1 cellular context compared by ENCODE assay signal in the genomic region with DNA sequence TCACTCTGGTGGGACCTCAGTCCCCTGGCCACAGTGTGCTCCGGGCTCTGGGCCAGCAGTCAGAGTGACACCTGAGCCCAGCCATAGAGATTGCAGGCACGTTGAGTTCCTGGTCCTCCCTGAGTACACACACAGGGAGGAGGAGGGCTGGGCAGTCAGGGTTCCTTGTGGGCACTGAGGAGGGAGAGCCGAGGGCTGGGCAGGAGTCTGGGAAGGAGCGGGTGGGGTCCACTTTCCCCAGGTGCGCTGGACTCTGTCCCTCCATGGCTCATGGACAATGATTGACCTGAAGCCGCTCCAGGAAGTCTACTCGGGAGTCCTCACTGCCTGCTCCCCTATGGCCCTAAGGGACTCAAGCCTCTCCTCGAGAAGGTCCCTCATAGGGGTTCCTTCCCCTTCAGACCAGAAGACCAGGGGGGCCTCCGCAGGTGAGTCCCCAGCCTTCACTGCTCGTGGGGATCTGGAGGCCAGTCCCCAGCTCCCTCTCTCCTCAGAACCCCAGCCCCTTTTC.
A peak's percentile ranks its signal among the peaks of the same experiment; 100 is the strongest.
TF ChIP-seq lines count a peak whose summit lies in the region.

No MANE protein-coding gene starts in this region.

TF ChIP-seq in HepG2, 621 proteins besides CTCF, POLR2A, EP300 and RAD21 (continued from another document and continues in another):
- TF ChIP-seq, protein P1, sequence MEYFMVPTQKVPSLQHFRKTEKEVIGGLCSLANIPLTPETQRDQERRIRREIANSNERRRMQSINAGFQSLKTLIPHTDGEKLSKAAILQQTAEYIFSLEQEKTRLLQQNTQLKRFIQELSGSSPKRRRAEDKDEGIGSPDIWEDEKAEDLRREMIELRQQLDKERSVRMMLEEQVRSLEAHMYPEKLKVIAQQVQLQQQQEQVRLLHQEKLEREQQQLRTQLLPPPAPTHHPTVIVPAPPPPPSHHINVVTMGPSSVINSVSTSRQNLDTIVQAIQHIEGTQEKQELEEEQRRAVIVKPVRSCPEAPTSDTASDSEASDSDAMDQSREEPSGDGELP (IDR thresholded peaks at IDR 0.05; ENCODE audit: borderline replicate concordance, low read depth) = peak; percentile 43; the same call in 1 of the 2 replicates
- peak; percentile 51; the same call in 1 of the 2 replicates for TF ChIP-seq ZNF12 (CRISPR knock-in tag; IDR thresholded peaks at IDR 0.05)
- TF ChIP-seq, protein P2, sequence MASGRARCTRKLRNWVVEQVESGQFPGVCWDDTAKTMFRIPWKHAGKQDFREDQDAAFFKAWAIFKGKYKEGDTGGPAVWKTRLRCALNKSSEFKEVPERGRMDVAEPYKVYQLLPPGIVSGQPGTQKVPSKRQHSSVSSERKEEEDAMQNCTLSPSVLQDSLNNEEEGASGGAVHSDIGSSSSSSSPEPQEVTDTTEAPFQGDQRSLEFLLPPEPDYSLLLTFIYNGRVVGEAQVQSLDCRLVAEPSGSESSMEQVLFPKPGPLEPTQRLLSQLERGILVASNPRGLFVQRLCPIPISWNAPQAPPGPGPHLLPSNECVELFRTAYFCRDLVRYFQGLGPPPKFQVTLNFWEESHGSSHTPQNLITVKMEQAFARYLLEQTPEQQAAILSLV (CRISPR knock-in tag; IDR thresholded peaks at IDR 0.05; ENCODE audit: borderline replicate concordance) = no peak
- TF ChIP-seq FOXJ3 (CRISPR knock-in tag; IDR thresholded peaks at IDR 0.05; ENCODE audit: borderline replicate concordance) = no peak
- TF ChIP-seq FOXO1 (CRISPR knock-in tag; IDR thresholded peaks at IDR 0.05) = peak; percentile 53; the same call in 1 of the 2 replicates
- TF ChIP-seq NR2F2 (IDR thresholded peaks at IDR 0.05; ENCODE audit: borderline replicate concordance, low read depth) = no peak
- TF ChIP-seq, protein P3, sequence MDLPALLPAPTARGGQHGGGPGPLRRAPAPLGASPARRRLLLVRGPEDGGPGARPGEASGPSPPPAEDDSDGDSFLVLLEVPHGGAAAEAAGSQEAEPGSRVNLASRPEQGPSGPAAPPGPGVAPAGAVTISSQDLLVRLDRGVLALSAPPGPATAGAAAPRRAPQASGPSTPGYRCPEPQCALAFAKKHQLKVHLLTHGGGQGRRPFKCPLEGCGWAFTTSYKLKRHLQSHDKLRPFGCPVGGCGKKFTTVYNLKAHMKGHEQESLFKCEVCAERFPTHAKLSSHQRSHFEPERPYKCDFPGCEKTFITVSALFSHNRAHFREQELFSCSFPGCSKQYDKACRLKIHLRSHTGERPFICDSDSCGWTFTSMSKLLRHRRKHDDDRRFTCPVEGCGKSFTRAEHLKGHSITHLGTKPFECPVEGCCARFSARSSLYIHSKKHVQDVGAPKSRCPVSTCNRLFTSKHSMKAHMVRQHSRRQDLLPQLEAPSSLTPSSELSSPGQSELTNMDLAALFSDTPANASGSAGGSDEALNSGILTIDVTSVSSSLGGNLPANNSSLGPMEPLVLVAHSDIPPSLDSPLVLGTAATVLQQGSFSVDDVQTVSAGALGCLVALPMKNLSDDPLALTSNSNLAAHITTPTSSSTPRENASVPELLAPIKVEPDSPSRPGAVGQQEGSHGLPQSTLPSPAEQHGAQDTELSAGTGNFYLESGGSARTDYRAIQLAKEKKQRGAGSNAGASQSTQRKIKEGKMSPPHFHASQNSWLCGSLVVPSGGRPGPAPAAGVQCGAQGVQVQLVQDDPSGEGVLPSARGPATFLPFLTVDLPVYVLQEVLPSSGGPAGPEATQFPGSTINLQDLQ (CRISPR knock-in tag; IDR thresholded peaks at IDR 0.05) = no peak
- TF ChIP-seq WIZ (CRISPR knock-in tag; IDR thresholded peaks at IDR 0.05) = no peak
- peak; percentile 11; the same call in 1 of the 2 replicates for TF ChIP-seq ETV5 (CRISPR knock-in tag; IDR thresholded peaks at IDR 0.05; ENCODE audit: borderline replicate concordance)
- TF ChIP-seq NFE2L1 (CRISPR knock-in tag; IDR thresholded peaks at IDR 0.05; ENCODE audit: borderline replicate concordance) = no peak
- TF ChIP-seq BCL6 (CRISPR knock-in tag; IDR thresholded peaks at IDR 0.05) = no peak
- no peak for TF ChIP-seq RFXAP (CRISPR knock-in tag; IDR thresholded peaks at IDR 0.05; ENCODE audit: borderline replicate concordance)
- TF ChIP-seq, protein P4, sequence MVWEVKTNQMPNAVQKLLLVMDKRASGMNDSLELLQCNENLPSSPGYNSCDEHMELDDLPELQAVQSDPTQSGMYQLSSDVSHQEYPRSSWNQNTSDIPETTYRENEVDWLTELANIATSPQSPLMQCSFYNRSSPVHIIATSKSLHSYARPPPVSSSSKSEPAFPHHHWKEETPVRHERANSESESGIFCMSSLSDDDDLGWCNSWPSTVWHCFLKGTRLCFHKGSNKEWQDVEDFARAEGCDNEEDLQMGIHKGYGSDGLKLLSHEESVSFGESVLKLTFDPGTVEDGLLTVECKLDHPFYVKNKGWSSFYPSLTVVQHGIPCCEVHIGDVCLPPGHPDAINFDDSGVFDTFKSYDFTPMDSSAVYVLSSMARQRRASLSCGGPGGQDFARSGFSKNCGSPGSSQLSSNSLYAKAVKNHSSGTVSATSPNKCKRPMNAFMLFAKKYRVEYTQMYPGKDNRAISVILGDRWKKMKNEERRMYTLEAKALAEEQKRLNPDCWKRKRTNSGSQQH (CRISPR knock-in tag; IDR thresholded peaks at IDR 0.05; ENCODE audit: low read depth) = peak; percentile 42; the same call in 1 of the 2 replicates
- TF ChIP-seq MAF1 (CRISPR knock-in tag; IDR thresholded peaks at IDR 0.05; ENCODE audit: borderline replicate concordance) = no peak
- TF ChIP-seq ZBTB8A (CRISPR knock-in tag; IDR thresholded peaks at IDR 0.05; ENCODE audit: borderline replicate concordance, low read depth) = no peak
- TF ChIP-seq, protein P5, sequence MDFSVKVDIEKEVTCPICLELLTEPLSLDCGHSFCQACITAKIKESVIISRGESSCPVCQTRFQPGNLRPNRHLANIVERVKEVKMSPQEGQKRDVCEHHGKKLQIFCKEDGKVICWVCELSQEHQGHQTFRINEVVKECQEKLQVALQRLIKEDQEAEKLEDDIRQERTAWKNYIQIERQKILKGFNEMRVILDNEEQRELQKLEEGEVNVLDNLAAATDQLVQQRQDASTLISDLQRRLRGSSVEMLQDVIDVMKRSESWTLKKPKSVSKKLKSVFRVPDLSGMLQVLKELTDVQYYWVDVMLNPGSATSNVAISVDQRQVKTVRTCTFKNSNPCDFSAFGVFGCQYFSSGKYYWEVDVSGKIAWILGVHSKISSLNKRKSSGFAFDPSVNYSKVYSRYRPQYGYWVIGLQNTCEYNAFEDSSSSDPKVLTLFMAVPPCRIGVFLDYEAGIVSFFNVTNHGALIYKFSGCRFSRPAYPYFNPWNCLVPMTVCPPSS (IDR thresholded peaks at IDR 0.05) = no peak
- TF ChIP-seq, protein P6, sequence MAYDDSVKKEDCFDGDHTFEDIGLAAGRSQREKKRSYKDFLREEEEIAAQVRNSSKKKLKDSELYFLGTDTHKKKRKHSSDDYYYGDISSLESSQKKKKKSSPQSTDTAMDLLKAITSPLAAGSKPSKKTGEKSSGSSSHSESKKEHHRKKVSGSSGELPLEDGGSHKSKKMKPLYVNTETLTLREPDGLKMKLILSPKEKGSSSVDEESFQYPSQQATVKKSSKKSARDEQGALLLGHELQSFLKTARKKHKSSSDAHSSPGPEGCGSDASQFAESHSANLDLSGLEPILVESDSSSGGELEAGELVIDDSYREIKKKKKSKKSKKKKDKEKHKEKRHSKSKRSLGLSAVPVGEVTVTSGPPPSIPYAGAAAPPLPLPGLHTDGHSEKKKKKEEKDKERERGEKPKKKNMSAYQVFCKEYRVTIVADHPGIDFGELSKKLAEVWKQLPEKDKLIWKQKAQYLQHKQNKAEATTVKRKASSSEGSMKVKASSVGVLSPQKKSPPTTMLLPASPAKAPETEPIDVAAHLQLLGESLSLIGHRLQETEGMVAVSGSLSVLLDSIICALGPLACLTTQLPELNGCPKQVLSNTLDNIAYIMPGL (CRISPR knock-in tag; IDR thresholded peaks at IDR 0.05; ENCODE audit: borderline replicate concordance in 1 of 2, low read depth in 1 of 2) = peak; percentile 45 to 65; a peak in 2 of 4 replicates
- no peak for TF ChIP-seq ZNF562 (CRISPR knock-in tag; IDR thresholded peaks at IDR 0.05; ENCODE audit: borderline replicate concordance)
- no peak for TF ChIP-seq KDM5B (CRISPR knock-in tag; IDR thresholded peaks at IDR 0.05; ENCODE audit: borderline replicate concordance)
- TF ChIP-seq ZNF224 (CRISPR knock-in tag; IDR thresholded peaks at IDR 0.05) = no peak
- TF ChIP-seq, protein P7, sequence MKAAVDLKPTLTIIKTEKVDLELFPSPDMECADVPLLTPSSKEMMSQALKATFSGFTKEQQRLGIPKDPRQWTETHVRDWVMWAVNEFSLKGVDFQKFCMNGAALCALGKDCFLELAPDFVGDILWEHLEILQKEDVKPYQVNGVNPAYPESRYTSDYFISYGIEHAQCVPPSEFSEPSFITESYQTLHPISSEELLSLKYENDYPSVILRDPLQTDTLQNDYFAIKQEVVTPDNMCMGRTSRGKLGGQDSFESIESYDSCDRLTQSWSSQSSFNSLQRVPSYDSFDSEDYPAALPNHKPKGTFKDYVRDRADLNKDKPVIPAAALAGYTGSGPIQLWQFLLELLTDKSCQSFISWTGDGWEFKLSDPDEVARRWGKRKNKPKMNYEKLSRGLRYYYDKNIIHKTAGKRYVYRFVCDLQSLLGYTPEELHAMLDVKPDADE (CRISPR knock-in tag; IDR thresholded peaks at IDR 0.05) = no peak
- TF ChIP-seq, protein P8, sequence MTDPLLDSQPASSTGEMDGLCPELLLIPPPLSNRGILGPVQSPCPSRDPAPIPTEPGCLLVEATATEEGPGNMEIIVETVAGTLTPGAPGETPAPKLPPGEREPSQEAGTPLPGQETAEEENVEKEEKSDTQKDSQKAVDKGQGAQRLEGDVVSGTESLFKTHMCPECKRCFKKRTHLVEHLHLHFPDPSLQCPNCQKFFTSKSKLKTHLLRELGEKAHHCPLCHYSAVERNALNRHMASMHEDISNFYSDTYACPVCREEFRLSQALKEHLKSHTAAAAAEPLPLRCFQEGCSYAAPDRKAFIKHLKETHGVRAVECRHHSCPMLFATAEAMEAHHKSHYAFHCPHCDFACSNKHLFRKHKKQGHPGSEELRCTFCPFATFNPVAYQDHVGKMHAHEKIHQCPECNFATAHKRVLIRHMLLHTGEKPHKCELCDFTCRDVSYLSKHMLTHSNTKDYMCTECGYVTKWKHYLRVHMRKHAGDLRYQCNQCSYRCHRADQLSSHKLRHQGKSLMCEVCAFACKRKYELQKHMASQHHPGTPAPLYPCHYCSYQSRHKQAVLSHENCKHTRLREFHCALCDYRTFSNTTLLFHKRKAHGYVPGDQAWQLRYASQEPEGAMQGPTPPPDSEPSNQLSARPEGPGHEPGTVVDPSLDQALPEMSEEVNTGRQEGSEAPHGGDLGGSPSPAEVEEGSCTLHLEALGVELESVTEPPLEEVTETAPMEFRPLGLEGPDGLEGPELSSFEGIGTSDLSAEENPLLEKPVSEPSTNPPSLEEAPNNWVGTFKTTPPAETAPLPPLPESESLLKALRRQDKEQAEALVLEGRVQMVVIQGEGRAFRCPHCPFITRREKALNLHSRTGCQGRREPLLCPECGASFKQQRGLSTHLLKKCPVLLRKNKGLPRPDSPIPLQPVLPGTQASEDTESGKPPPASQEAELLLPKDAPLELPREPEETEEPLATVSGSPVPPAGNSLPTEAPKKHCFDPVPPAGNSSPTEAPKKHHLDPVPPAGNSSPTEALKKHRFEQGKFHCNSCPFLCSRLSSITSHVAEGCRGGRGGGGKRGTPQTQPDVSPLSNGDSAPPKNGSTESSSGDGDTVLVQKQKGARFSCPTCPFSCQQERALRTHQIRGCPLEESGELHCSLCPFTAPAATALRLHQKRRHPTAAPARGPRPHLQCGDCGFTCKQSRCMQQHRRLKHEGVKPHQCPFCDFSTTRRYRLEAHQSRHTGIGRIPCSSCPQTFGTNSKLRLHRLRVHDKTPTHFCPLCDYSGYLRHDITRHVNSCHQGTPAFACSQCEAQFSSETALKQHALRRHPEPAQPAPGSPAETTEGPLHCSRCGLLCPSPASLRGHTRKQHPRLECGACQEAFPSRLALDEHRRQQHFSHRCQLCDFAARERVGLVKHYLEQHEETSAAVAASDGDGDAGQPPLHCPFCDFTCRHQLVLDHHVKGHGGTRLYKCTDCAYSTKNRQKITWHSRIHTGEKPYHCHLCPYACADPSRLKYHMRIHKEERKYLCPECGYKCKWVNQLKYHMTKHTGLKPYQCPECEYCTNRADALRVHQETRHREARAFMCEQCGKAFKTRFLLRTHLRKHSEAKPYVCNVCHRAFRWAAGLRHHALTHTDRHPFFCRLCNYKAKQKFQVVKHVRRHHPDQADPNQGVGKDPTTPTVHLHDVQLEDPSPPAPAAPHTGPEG (CRISPR knock-in tag; IDR thresholded peaks at IDR 0.05) = no peak
- TF ChIP-seq ZNF337 (CRISPR knock-in tag; IDR thresholded peaks at IDR 0.05; ENCODE audit: borderline replicate concordance, low read depth) = no peak
- no peak for TF ChIP-seq HOXD1 (CRISPR knock-in tag; IDR thresholded peaks at IDR 0.05)
- no peak for TF ChIP-seq ISL2 (CRISPR knock-in tag; IDR thresholded peaks at IDR 0.05)
- no peak for TF ChIP-seq ATRX (CRISPR knock-in tag; IDR thresholded peaks at IDR 0.05; ENCODE audit: borderline replicate concordance)
- TF ChIP-seq ZNF883 (CRISPR knock-in tag; IDR thresholded peaks at IDR 0.05; ENCODE audit: not compliant biosample characterization) = peak; percentile 23
- TF ChIP-seq ZNF468 (CRISPR knock-in tag; IDR thresholded peaks at IDR 0.05) = no peak
- TF ChIP-seq, protein P9, sequence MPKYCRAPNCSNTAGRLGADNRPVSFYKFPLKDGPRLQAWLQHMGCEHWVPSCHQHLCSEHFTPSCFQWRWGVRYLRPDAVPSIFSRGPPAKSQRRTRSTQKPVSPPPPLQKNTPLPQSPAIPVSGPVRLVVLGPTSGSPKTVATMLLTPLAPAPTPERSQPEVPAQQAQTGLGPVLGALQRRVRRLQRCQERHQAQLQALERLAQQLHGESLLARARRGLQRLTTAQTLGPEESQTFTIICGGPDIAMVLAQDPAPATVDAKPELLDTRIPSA (CRISPR knock-in tag; IDR thresholded peaks at IDR 0.05; ENCODE audit: borderline replicate concordance) = no peak
- no peak for TF ChIP-seq ETV6 (CRISPR knock-in tag; conservative IDR thresholded peaks at IDR 0.05)
- TF ChIP-seq, protein P10, sequence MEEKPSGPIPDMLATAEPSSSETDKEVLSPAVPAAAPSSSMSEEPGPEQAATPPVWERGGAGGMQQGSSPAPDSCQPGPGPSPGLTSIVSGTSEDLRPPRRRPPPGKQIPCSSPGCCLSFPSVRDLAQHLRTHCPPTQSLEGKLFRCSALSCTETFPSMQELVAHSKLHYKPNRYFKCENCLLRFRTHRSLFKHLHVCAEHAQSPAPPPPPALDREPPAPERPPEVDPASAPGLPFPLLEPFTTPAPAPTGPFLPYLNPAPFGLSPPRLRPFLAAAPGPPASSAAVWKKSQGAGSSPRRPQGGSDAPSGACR (CRISPR knock-in tag; IDR thresholded peaks at IDR 0.05) = no peak
- TF ChIP-seq KMT2B (CRISPR knock-in tag; IDR thresholded peaks at IDR 0.05) = 0 out of 2 replicates have a peak, but pooled peaks have one; percentile 35
- TF ChIP-seq, protein P11, sequence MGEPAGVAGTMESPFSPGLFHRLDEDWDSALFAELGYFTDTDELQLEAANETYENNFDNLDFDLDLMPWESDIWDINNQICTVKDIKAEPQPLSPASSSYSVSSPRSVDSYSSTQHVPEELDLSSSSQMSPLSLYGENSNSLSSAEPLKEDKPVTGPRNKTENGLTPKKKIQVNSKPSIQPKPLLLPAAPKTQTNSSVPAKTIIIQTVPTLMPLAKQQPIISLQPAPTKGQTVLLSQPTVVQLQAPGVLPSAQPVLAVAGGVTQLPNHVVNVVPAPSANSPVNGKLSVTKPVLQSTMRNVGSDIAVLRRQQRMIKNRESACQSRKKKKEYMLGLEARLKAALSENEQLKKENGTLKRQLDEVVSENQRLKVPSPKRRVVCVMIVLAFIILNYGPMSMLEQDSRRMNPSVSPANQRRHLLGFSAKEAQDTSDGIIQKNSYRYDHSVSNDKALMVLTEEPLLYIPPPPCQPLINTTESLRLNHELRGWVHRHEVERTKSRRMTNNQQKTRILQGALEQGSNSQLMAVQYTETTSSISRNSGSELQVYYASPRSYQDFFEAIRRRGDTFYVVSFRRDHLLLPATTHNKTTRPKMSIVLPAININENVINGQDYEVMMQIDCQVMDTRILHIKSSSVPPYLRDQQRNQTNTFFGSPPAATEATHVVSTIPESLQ (CRISPR knock-in tag; conservative IDR thresholded peaks at IDR 0.05) = no peak
